ENCODE assay signal across 34 cellular contexts in the genomic region with DNA sequence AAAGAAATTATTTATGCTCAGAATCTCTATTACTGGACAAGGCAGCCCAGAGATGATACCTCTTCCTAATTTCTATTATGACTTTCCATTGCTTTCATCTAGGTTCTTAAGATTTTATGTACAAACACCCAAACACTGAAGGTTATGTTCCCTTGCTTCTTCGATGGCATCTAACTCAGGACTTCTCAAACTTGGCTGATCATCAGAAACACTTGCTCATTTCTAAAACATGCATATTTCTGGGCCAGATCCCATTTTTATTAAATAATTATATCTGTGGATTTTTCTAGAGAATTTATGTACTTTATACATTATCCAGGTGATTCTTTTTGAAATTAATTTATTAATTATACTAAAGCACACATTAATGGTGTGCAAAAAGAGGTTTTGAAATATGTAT.
"Had no signal": no experiment of that assay in that cellular context is flagged by ENCODE, and none has a peak within 500 bp of the region (broad histone marks: within the 10 kb centered on the region; RNA-seq: fewer than 3 reads in every experiment).

No MANE protein-coding gene starts in this region.

- H3K4me1 ChIP-seq: ascending aorta, breast epithelium, gastroesophageal sphincter had no signal

- H3K27ac ChIP-seq: ascending aorta, breast epithelium, cardiac muscle cell, coronary artery, esophagus muscularis mucosa, gastroesophageal sphincter, WERI-Rb-1 had no signal

- DNase-seq: activated B cell treated with CpG ODN at 0.5 μM for 24 hours; activated CD4-positive, alpha-beta memory T cell treated with anti-CD3 and anti-CD28 coated beads for 36 hours; activated CD4-positive, alpha-beta T cell treated with anti-CD3 and anti-CD28 coated beads for 36 hours; activated CD4-positive, alpha-beta T cell treated with anti-CD3 and anti-CD28 coated beads, Interleukin-2, amount 10 ng/mL, durations not matched to agents 24 days and 14 days; activated CD4-positive, CD25-positive, alpha-beta regulatory T cell treated with anti-CD3 and anti-CD28 coated beads, Interleukin-2, amount 50 U/mL, for 72 hours; activated CD8-positive, alpha-beta memory T cell treated with anti-CD3 and anti-CD28 coated beads, Interleukin-2, amount 50 U/mL, for 48 hours; activated gamma-delta T cell; activated naive CD4-positive, alpha-beta T cell; activated naive CD4-positive, alpha-beta T cell treated with anti-CD3 and anti-CD28 coated beads, Interleukin-2, amount 10 ng/mL, durations not matched to agents 7 days and 5 days; activated naive CD8-positive, alpha-beta T cell treated with anti-CD3 and anti-CD28 coated beads, Interleukin-2, amount 10 ng/mL, durations not matched to agents 7 days and 5 days; activated T-cell treated with anti-CD3 and anti-CD28 coated beads for 4 hours; activated T-cell treated with anti-CD3 and anti-CD28 coated beads, Interleukin-2, amount 50 U/mL, for 24 hours; activated T-cell treated with anti-CD3 and anti-CD28 coated beads, Interleukin-2, amount 50 U/mL, for 72 hours; central memory CD4-positive, alpha-beta T cell; cerebellar nuclear complex; dorsolateral prefrontal cortex; effector memory CD4-positive, alpha-beta T cell; endodermal cell; erythroblast; foreskin melanocyte; heart right ventricle; T-cell; T-helper 9 cell; WERI-Rb-1 had no signal

- H3K9me3 ChIP-seq: ascending aorta, breast epithelium had no signal

- H3K27ac Mint-ChIP-seq: activated B cell treated with CpG ODN at 0.5 μM for 24 hours; activated CD4-positive, alpha-beta memory T cell treated with anti-CD3 and anti-CD28 coated beads for 36 hours; activated CD4-positive, alpha-beta T cell treated with anti-CD3 and anti-CD28 coated beads for 36 hours; activated CD4-positive, alpha-beta T cell treated with anti-CD3 and anti-CD28 coated beads, Interleukin-2, amount 10 ng/mL, durations not matched to agents 24 days and 14 days; activated naive CD4-positive, alpha-beta T cell treated with anti-CD3 and anti-CD28 coated beads, Interleukin-2, amount 10 ng/mL, durations not matched to agents 7 days and 5 days; activated naive CD4-positive, alpha-beta T cell treated with anti-CD3 and anti-CD28 coated beads, Interleukin-2, amount 50 U/mL, for 72 hours; activated naive CD8-positive, alpha-beta T cell treated with anti-CD3 and anti-CD28 coated beads, Interleukin-2, amount 10 ng/mL, durations not matched to agents 7 days and 5 days; activated T-cell treated with anti-CD3 and anti-CD28 coated beads, Interleukin-2, amount 50 U/mL, for 24 hours; activated T-cell treated with anti-CD3 and anti-CD28 coated beads, Interleukin-2, amount 50 U/mL, for 72 hours; brain; dendritic cell treated with granulocyte-macrophage colony-stimulating factor and Interleukin-4, amounts not matched to agents 40 ng/mL and 50 ng/mL, for 4 days; endodermal cell; T-cell; T-helper 1 cell treated with Interleukin-12 subunit alpha and Interleukin-12 subunit beta and Interleukin-4 antibody, amounts not matched to agents 30 μg/mL and 1 μg/mL, for 36 hours had no signal

- H3K36me3 ChIP-seq: ascending aorta, breast epithelium, cardiac muscle cell, esophagus muscularis mucosa, gastroesophageal sphincter, heart right ventricle, WERI-Rb-1 had no signal

- ATAC-seq: activated CD4-positive, alpha-beta T cell treated with anti-CD3 and anti-CD28 coated beads for 36 hours; activated naive CD4-positive, alpha-beta T cell treated with anti-CD3 and anti-CD28 coated beads, Interleukin-2, amount 50 U/mL, for 72 hours; activated T-cell treated with anti-CD3 and anti-CD28 coated beads, Interleukin-2, amount 50 U/mL, for 72 hours; gastroesophageal sphincter; heart right ventricle; T-cell had no signal

- H3K4me3 ChIP-seq: ascending aorta, breast epithelium, cardiac muscle cell, coronary artery, dorsolateral prefrontal cortex, esophagus muscularis mucosa, gastroesophageal sphincter, heart right ventricle had no signal

- H3K27me3 Mint-ChIP-seq: activated B cell treated with CpG ODN at 0.5 μM for 24 hours; activated CD4-positive, alpha-beta memory T cell treated with anti-CD3 and anti-CD28 coated beads for 36 hours; brain; dendritic cell treated with granulocyte-macrophage colony-stimulating factor and Interleukin-4, amounts not matched to agents 40 ng/mL and 50 ng/mL, for 4 days had no signal

- H3K27me3 ChIP-seq: ascending aorta, breast epithelium, cardiac muscle cell, esophagus muscularis mucosa, gastroesophageal sphincter, heart right ventricle had no signal

- H3K36me3 Mint-ChIP-seq: activated CD4-positive, alpha-beta memory T cell treated with anti-CD3 and anti-CD28 coated beads for 36 hours; activated naive CD4-positive, alpha-beta T cell treated with anti-CD3 and anti-CD28 coated beads, Interleukin-2, amount 10 ng/mL, durations not matched to agents 7 days and 5 days; activated naive CD8-positive, alpha-beta T cell treated with anti-CD3 and anti-CD28 coated beads, Interleukin-2, amount 10 ng/mL, durations not matched to agents 7 days and 5 days; brain; T-cell had no signal

- H3K4me1 Mint-ChIP-seq: activated B cell treated with CpG ODN at 0.5 μM for 24 hours, endodermal cell had no signal

- H3K4me3 Mint-ChIP-seq: activated B cell treated with CpG ODN at 0.5 μM for 24 hours; activated CD4-positive, alpha-beta memory T cell treated with anti-CD3 and anti-CD28 coated beads for 36 hours; activated CD4-positive, alpha-beta T cell treated with anti-CD3 and anti-CD28 coated beads for 36 hours; activated CD4-positive, alpha-beta T cell treated with anti-CD3 and anti-CD28 coated beads, Interleukin-2, amount 10 ng/mL, durations not matched to agents 24 days and 14 days; activated naive CD4-positive, alpha-beta T cell treated with anti-CD3 and anti-CD28 coated beads, Interleukin-2, amount 10 ng/mL, durations not matched to agents 7 days and 5 days; activated naive CD8-positive, alpha-beta T cell treated with anti-CD3 and anti-CD28 coated beads, Interleukin-2, amount 10 ng/mL, durations not matched to agents 7 days and 5 days; activated T-cell treated with anti-CD3 and anti-CD28 coated beads, Interleukin-2, amount 50 U/mL, for 24 hours; activated T-cell treated with anti-CD3 and anti-CD28 coated beads, Interleukin-2, amount 50 U/mL, for 72 hours; brain; dendritic cell treated with granulocyte-macrophage colony-stimulating factor and Interleukin-4, amounts not matched to agents 40 ng/mL and 50 ng/mL, for 4 days; endodermal cell; T-cell; T-helper 1 cell treated with Interleukin-12 subunit alpha and Interleukin-12 subunit beta and Interleukin-4 antibody, amounts not matched to agents 30 μg/mL and 1 μg/mL, for 36 hours had no signal

- H3K9me3 Mint-ChIP-seq: activated naive CD4-positive, alpha-beta T cell treated with anti-CD3 and anti-CD28 coated beads, Interleukin-2, amount 10 ng/mL, durations not matched to agents 7 days and 5 days; activated naive CD4-positive, alpha-beta T cell treated with anti-CD3 and anti-CD28 coated beads, Interleukin-2, amount 50 U/mL, for 72 hours; activated T-cell treated with anti-CD3 and anti-CD28 coated beads, Interleukin-2, amount 50 U/mL, for 24 hours; activated T-cell treated with anti-CD3 and anti-CD28 coated beads, Interleukin-2, amount 50 U/mL, for 72 hours; brain; endodermal cell; T-cell had no signal
